9 cellular contexts compared by ENCODE assay signal in the genomic region with DNA sequence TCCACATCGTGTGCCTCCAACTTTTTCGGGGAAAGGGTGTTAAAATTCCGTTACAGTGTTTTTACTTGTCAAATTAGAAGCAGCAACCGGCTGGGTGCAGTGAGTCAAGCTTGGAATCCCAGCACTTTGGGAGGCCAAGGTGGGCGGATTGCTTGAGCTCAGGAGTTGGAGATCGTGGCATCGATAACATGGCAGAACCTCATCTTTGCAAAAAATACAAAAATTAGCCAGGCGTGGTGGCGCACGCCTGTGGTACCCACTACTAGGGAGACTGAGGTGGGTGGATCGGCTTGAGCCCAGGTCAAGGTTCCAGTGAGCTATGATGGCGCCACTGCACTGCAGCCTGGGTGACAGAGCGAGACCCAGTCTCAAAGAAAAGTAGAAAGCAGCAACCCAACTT. TPM values are rescaled to one million over a fixed set of nuclear protein-coding genes. Genes with fewer than 3 reads are reported as not detected.
DNase-seq lines count a peak whose midpoint lies in the region; ATAC-seq, FAIRE-seq and TF ChIP-seq lines count a peak whose summit lies in the region.
"Had no signal": no experiment of that assay in that cellular context is flagged by ENCODE, and none has a peak within 500 bp of the region (broad histone marks: within the 10 kb centered on the region; RNA-seq: fewer than 3 reads in every experiment).

No MANE protein-coding gene starts in this region.

- peaks cover 42% of the 10 kb centered on the region for H3K36me3 Mint-ChIP-seq in stimulated activated naive CD8-positive, alpha-beta T cell treated with anti-CD3 and anti-CD28 coated beads, Interleukin-15, Interleukin-2, amounts not matched to agents 100 ng/mL and 50 ng/mL, for 24 hours (ENCODE audit: low read depth)

- peaks cover 33% of the 10 kb centered on the region for H3K4me1 ChIP-seq in mucosa of descending colon (ENCODE audit: low read depth)

- peaks cover 4% of the 10 kb centered on the region for H3K36me3 ChIP-seq in mucosa of descending colon (ENCODE audit: low read depth)

- no peaks in the 10 kb centered on the region for H3K27me3 Mint-ChIP-seq in stimulated activated naive CD8-positive, alpha-beta T cell treated with anti-CD3 and anti-CD28 coated beads, Interleukin-15, Interleukin-2, amounts not matched to agents 100 ng/mL and 50 ng/mL, for 24 hours

- FAIRE-seq in H54 (lab: Jason Lieb, UNC) (no peak), D721Med (lab: Jason Lieb, UNC) (no peak)
- FAIRE-seq: G401.6 had no signal

- H3K9me3 ChIP-seq in mucosa of descending colon: no peaks in the 10 kb centered on the region

- ATAC-seq in stimulated activated naive CD8-positive, alpha-beta T cell treated with anti-CD3 and anti-CD28 coated beads, Interleukin-15, Interleukin-2, amounts not matched to agents 100 U/mL and 50 U/mL, for 24 hours: no peak
- ATAC-seq in mucosa of descending colon (no peak), GM21737 (IDR thresholded peaks at IDR 0.05; ENCODE audit: unreplicated experiment) (no peak)

- TF ChIP-seq POLR2A in H54 (IDR thresholded peaks at IDR 0.05; ENCODE audit: low read depth, low read length): no peak

- peak overlapping the region; percentile 93 for H3K27ac Mint-ChIP-seq in stimulated activated naive CD8-positive, alpha-beta T cell treated with anti-CD3 and anti-CD28 coated beads, Interleukin-15, Interleukin-2, amounts not matched to agents 100 ng/mL and 50 ng/mL, for 24 hours

- no peaks in the 10 kb centered on the region for H3K9me3 Mint-ChIP-seq in stimulated activated naive CD8-positive, alpha-beta T cell treated with anti-CD3 and anti-CD28 coated beads, Interleukin-15, Interleukin-2, amounts not matched to agents 100 ng/mL and 50 ng/mL, for 24 hours

- peaks cover 54% of the 10 kb centered on the region for H3K4me1 Mint-ChIP-seq in stimulated activated naive CD8-positive, alpha-beta T cell treated with anti-CD3 and anti-CD28 coated beads, Interleukin-15, Interleukin-2, amounts not matched to agents 100 ng/mL and 50 ng/mL, for 24 hours (ENCODE audit: low read depth)

- intact Hi-C loops in mucosa of descending colon (cut with DNase I, micrococcal nuclease): no loop called here

- no peak for DNase-seq in stimulated activated naive CD8-positive, alpha-beta T cell treated with anti-CD3 and anti-CD28 coated beads, Interleukin-15, Interleukin-2, amounts not matched to agents 100 U/mL and 50 U/mL, for 24 hours
- DNase-seq in cardiac fibroblast (ENCODE audit: low read depth in 2 of 2) (no peak), mucosa of descending colon (no peak), GF-D8 (lab: John Stamatoyannopoulos, UW) (no peak), H54 (ENCODE audit: insufficient read length, low spot score) (no peak), D721Med (ENCODE audit: insufficient read length, low spot score) (no peak)

- H3K4me3 Mint-ChIP-seq in stimulated activated naive CD8-positive, alpha-beta T cell treated with anti-CD3 and anti-CD28 coated beads, Interleukin-15, Interleukin-2, amounts not matched to agents 100 ng/mL and 50 ng/mL, for 24 hours: peak overlapping the region; percentile 94

- no peak for TF ChIP-seq CTCF in cardiac fibroblast (IDR thresholded peaks at IDR 0.05; ENCODE audit: low read depth, low read length)
- TF ChIP-seq CTCF in mucosa of descending colon (IDR thresholded peaks at IDR 0.05): no peak
- TF ChIP-seq CTCF in D721Med (IDR thresholded peaks at IDR 0.05; ENCODE audit: insufficient read depth, missing control alignments): no peak

- H3K4me3 ChIP-seq in cardiac fibroblast (replicated peaks in 1 of 2; ENCODE audit: low read depth in 2 of 2, low read length in 2 of 2) (peak overlapping the region; percentile 95 to 97), mucosa of descending colon (peak overlapping the region; percentile 80)

RNA-seq across cellular contexts. Expression of gene SLC35E1, which starts 1.1 kb away (rescaled TPM):
- total RNA-seq in mucosa of descending colon: 10 to 100 TPM; 34.6 to 45.8 (median 44.0) TPM

RNA-seq across cellular contexts. Expression of gene CHERP, which starts 31.1 kb away (rescaled TPM):
- 10 to 100 TPM; 36.3 to 43.0 (median 38.8) TPM for total RNA-seq in mucosa of descending colon

RNA-seq across cellular contexts. Expression of gene MED26, which starts 54.7 kb away (rescaled TPM):
- total RNA-seq in mucosa of descending colon: 10 to 100 TPM; 10.8 to 12.0 (median 11.2) TPM
